ENCODE assay signal across 10 cellular contexts in the genomic region with DNA sequence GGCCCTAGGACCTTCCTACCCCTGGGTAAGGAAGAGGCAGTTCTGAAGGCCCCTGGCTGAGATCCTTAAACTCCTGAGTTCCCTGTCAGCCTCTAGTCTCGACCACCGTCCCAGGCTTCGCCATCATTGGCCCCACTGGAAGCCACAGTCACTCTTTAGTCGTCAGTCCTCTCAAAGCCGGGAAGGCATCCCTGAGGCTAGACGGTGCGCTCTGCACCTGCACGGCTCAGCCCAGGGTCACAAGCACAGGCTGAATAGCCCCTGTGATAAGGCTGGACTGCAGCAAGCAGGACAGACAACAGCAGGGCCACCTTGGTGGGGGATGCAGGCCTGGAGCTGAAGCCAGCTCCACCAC. TPM values are rescaled to one million over a fixed set of nuclear protein-coding genes. Genes with fewer than 3 reads are reported as not detected.
DNase-seq lines count a peak whose midpoint lies in the region; ATAC-seq and TF ChIP-seq lines count a peak whose summit lies in the region.
"Had no signal": no experiment of that assay in that cellular context is flagged by ENCODE, and none has a peak within 500 bp of the region (broad histone marks: within the 10 kb centered on the region; RNA-seq: fewer than 3 reads in every experiment).

No MANE protein-coding gene starts in this region.

- no peak overlapping the region for H3K4me3 ChIP-seq in AG04450 (ENCODE audit: low read depth, low read length)
- H3K4me3 ChIP-seq in Peyer's patch = peak overlapping the region in 3 of 4 donors; percentile 50 to 57 (median 53)
- H3K4me3 ChIP-seq in gastroesophageal sphincter = peak overlapping the region in 1 of 2 donors; percentile 62
- H3K4me3 ChIP-seq in ovary = peak overlapping the region; percentile 47
- H3K4me3 ChIP-seq: SJCRH30 had no signal

- POLR2A ChIA-PET in AG04450 (lab: Yijun Ruan, JAX) = interaction anchor here (1.1 to 1.4 kb wide), 2 partner anchors 10 to 16 kb away, joined by 4 read pairs; a partner anchor contains a TSS

- WGBS in gastroesophageal sphincter (ENCODE audit: low coverage in 1 of 2), 2 donors = 79% methylated on average over 7 of the region's 8 CpGs; no CpG with 5 or more reads in 1 of the 2 donors
- 70 to 73% (median 72%) methylated on average over 8 of the region's 8 CpGs for WGBS in ovary, 3 donors

- H3K4me1 ChIP-seq in Peyer's patch (peaks cover 3 to 23% (median 13%) of the 10 kb centered on the region in 4 donors), gastroesophageal sphincter (peaks cover 0 to 46% (median 22%) of the 10 kb centered on the region in 3 donors), ovary (ENCODE audit: insufficient read depth) (peaks cover 9% of the 10 kb centered on the region)

- CTCF ChIA-PET in AG04450 (lab: Charles Lee) = interaction anchor here (1.7 to 1.8 kb wide), 3 partner anchors 10 to 53 kb away, joined by 12 to 35 read pairs (median 20); a partner anchor contains a TSS

- H3K9me3 ChIP-seq in AG04450 (ENCODE audit: control insufficient read depth, insufficient read depth, low read length) (no peaks in the 10 kb centered on the region; the same call in 1 of the 2 replicates), Peyer's patch (no peaks in the 10 kb centered on the region), gastroesophageal sphincter (no peaks in the 10 kb centered on the region), ovary (no peaks in the 10 kb centered on the region)
- H3K9me3 ChIP-seq: SJCRH30 had no signal

- TF ChIP-seq POLR2A in Peyer's patch (IDR thresholded peaks at IDR 0.05) (no peak), gastroesophageal sphincter (IDR thresholded peaks at IDR 0.05) (no peak), ovary (IDR thresholded peaks at IDR 0.05) (no peak)

- TF ChIP-seq CTCF in AG04450 (IDR thresholded peaks at IDR 0.05; ENCODE audit: low read depth, low read length) (no peak), Peyer's patch (IDR thresholded peaks at IDR 0.05) (no peak), gastroesophageal sphincter (IDR thresholded peaks at IDR 0.05) (no peak), ovary (IDR thresholded peaks at IDR 0.05) (no peak)

- intact Hi-C loops in ovary (cut with DNase I) = no loop called here

- H3K27ac ChIP-seq in AG04450 (ENCODE audit: low read depth, low read length) (peak overlapping the region; percentile 57), Peyer's patch (peak overlapping the region; percentile 83 to 90 (median 88)), gastroesophageal sphincter (peak overlapping the region; percentile 81 to 98 (median 96)), ovary (peak overlapping the region; percentile 89 to 98)
- H3K27ac ChIP-seq: SJCRH30 had no signal

- TF ChIP-seq EP300 in gastroesophageal sphincter (IDR thresholded peaks at IDR 0.05) (no peak), ovary (IDR thresholded peaks at IDR 0.05) (no peak)

- H3K36me3 ChIP-seq in Peyer's patch (no peaks in the 10 kb centered on the region), gastroesophageal sphincter (peaks cover 0 to 11% of the 10 kb centered on the region in 2 donors), ovary (no peaks in the 10 kb centered on the region)
- H3K36me3 ChIP-seq: SJCRH30 had no signal

- no peaks in the 10 kb centered on the region for H3K27me3 ChIP-seq in AG04450 (ENCODE audit: control insufficient read depth, insufficient read depth, low read length)
- no peaks in the 10 kb centered on the region for H3K27me3 ChIP-seq in Peyer's patch
- H3K27me3 ChIP-seq in gastroesophageal sphincter = no peaks in the 10 kb centered on the region
- no peaks in the 10 kb centered on the region for H3K27me3 ChIP-seq in ovary
- H3K27me3 ChIP-seq: SJCRH30 had no signal

- no peak for DNase-seq in AG04450 (ENCODE audit: low read depth, low spot score)
- DNase-seq in Peyer's patch = no peak
- no peak for DNase-seq in ovary
- no peak for DNase-seq in NCI-H446 (lab: John Stamatoyannopoulos, UW)
- DNase-seq in activated gamma-delta T cell treated with Interleukin-2 at 50 U/mL for 16 hours = no peak
- DNase-seq: NCI-H1048, SJCRH30 had no signal

- no peak for ATAC-seq in gastroesophageal sphincter
- no peak for ATAC-seq in GM19035 (IDR thresholded peaks at IDR 0.05; ENCODE audit: unreplicated experiment)
- no peak for ATAC-seq in GM18517 (IDR thresholded peaks at IDR 0.05; ENCODE audit: unreplicated experiment)

RNA-seq across cellular contexts. Expression of a gene that starts 3.3 kb away (rescaled TPM):
- 12.4 and 13.2 TPM in 2 replicates for polyA plus RNA-seq in AG04450 (2011; rRNA removed)
- polyA minus RNA-seq in AG04450 (2011; rRNA and poly(A)+ RNA removed) = 10.0 and 11.4 TPM in 2 replicates
- 10 to 100 TPM; 24.3 to 41.8 (median 31.7) TPM for total RNA-seq in Peyer's patch
- 10 to 100 TPM; 48.3 to 56.3 (median 53.8) TPM for total RNA-seq in gastroesophageal sphincter
- total RNA-seq in ovary = 10 to 100 TPM; 17.0 to 37.8 (median 27.9) TPM
- polyA plus RNA-seq in ovary = 10 to 100 TPM; 14.4 to 26.9 TPM

RNA-seq across cellular contexts. Expression of a gene that starts 9.5 kb away (rescaled TPM):
- 4.0 and 4.7 TPM in 2 replicates for polyA plus RNA-seq in AG04450 (2011; rRNA removed)
- 2.6 TPM in 2 replicates for polyA minus RNA-seq in AG04450 (2011; rRNA and poly(A)+ RNA removed)
- 100 to 1,000 TPM in 1 of 4 donors, 10 to 100 TPM in 3; 33.8 to 124 (median 76.3) TPM for total RNA-seq in Peyer's patch
- 10 to 100 TPM; 15.0 to 28.8 (median 23.5) TPM for total RNA-seq in gastroesophageal sphincter
- total RNA-seq in ovary = 10 to 100 TPM; 12.4 to 24.0 (median 18.5) TPM
- 10 to 100 TPM; 11.0 to 24.5 TPM for polyA plus RNA-seq in ovary

RNA-seq across cellular contexts. Expression of a gene that starts 12.7 kb away (rescaled TPM):
- polyA plus RNA-seq in AG04450 (2011; rRNA removed) (28.2 and 42.3 TPM in 2 replicates), ovary (10 to 100 TPM; 12.1 to 59.3 TPM)
- polyA minus RNA-seq in AG04450 (2011; rRNA and poly(A)+ RNA removed) = 64.1 and 86.5 TPM in 2 replicates
- total RNA-seq in Peyer's patch (10 to 100 TPM; 11.6 to 44.4 (median 18.4) TPM), gastroesophageal sphincter (100 to 1,000 TPM in 2 of 4 donors, 10 to 100 TPM in 2; 50.4 to 147 (median 81.8) TPM), ovary (100 to 1,000 TPM in 2 of 7 donors, 10 to 100 TPM in 5; 33.0 to 166 (median 84.9) TPM)

RNA-seq across cellular contexts. Expression of a gene that starts 16.7 kb away (rescaled TPM):
- polyA plus RNA-seq in AG04450 (2011; rRNA removed) (4.2 and 4.5 TPM in 2 replicates), ovary (1 to 10 TPM; 1.7 to 8.9 TPM)
- 3.2 and 5.0 TPM in 2 replicates for polyA minus RNA-seq in AG04450 (2011; rRNA and poly(A)+ RNA removed)
- total RNA-seq in Peyer's patch (10 to 100 TPM in 3 of 4 donors, 1 to 10 TPM in 1; 8.4 to 28.9 (median 11.2) TPM), gastroesophageal sphincter (10 to 100 TPM in 1 of 4 donors, 1 to 10 TPM in 3; 3.8 to 11.1 (median 8.6) TPM), ovary (1 to 10 TPM; 3.4 to 9.1 (median 5.5) TPM)
